ENCODE assay signal across 2 cellular contexts in the genomic region with DNA sequence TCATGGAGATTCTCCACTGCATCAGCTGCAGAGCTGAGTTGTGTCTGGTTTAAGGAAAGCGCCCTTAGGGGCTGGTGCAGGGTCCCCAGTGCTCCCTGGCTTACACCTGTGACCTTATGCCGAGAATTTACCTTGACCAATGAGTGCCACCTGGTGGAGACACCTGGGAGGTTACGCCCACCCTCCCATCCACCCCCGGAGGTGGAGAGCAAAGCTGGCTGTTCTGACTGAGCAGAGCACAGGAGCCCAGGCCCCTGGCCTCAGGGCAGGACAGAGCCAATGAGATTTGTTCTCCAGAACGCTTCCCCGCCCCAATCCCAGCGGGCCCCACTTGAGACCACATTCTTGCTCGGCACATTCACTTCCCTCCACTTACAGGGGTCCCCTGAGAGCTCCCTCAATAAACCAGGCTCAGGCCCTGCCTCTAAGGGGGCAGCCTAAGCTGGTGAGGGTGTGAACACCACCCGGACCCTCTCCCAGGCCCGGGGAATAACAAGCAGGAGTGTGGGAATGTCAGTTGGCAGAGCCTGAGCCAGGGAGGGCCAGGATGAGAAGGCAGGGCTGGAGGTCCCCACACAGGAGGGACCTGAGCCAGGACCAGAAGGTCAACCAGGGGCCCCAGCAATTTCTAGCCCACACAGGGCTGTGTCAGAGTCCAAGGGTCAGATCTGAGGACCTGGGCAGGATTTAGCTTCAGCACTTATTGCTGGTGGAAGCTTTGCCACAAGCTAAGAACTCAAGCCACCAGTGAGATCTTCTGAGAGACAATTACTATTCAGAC.
A peak's percentile ranks its signal among the peaks of the same experiment; 100 is the strongest.
TF ChIP-seq lines count a peak whose summit lies in the region.

No MANE protein-coding gene starts in this region.

TF ChIP-seq in HEK293, 187 proteins besides CTCF, POLR2A, EP300 and RAD21 (continued from another document):
- TF ChIP-seq GLIS1 (tag by site-specific recombination; IDR thresholded peaks at IDR 0.05) (no peak), EGR2 (tag by site-specific recombination; IDR thresholded peaks at IDR 0.05; ENCODE audit: low read depth) (peak; percentile 40; the same call in 1 of the 2 replicates), ZNF341 (tag by site-specific recombination; IDR thresholded peaks at IDR 0.05; ENCODE audit: low read depth) (peak; percentile 34; the same call in 1 of the 2 replicates), YY1 (tag by site-specific recombination; IDR thresholded peaks at IDR 0.05) (no peak), ZNF549 (tag by site-specific recombination; IDR thresholded peaks at IDR 0.05) (no peak), ZNF37A (tag by site-specific recombination; IDR thresholded peaks at IDR 0.05) (no peak), SP3 (tag by site-specific recombination; IDR thresholded peaks at IDR 0.05) (no peak), KLF8 (tag by site-specific recombination; IDR thresholded peaks at IDR 0.05) (no peak), ZNF394 (tag by site-specific recombination; IDR thresholded peaks at IDR 0.05; ENCODE audit: borderline replicate concordance) (no peak), ZNF514 (tag by site-specific recombination; IDR thresholded peaks at IDR 0.05) (no peak), ZNF654 (tag by site-specific recombination; IDR thresholded peaks at IDR 0.05; ENCODE audit: low read depth) (peak; percentile 19), ZNF138 (tag by site-specific recombination; IDR thresholded peaks at IDR 0.05; ENCODE audit: borderline replicate concordance) (no peak)
- TF ChIP-seq, protein P1, sequence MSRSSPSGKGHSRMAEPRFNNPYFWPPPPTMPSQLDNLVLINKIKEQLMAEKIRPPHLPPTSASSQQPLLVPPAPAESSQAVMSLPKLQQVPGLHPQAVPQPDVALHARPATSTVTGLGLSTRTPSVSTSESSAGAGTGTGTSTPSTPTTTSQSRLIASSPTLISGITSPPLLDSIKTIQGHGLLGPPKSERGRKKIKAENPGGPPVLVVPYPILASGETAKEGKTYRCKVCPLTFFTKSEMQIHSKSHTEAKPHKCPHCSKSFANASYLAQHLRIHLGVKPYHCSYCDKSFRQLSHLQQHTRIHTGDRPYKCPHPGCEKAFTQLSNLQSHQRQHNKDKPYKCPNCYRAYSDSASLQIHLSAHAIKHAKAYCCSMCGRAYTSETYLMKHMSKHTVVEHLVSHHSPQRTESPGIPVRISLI (tag by site-specific recombination; IDR thresholded peaks at IDR 0.05): no peak
TF ChIP-seq in HEK293: peak in this region for 3.

TF ChIP-seq in HepG2, 621 proteins besides CTCF, POLR2A, EP300 and RAD21 (continues in another document):
- TF ChIP-seq, protein P2, sequence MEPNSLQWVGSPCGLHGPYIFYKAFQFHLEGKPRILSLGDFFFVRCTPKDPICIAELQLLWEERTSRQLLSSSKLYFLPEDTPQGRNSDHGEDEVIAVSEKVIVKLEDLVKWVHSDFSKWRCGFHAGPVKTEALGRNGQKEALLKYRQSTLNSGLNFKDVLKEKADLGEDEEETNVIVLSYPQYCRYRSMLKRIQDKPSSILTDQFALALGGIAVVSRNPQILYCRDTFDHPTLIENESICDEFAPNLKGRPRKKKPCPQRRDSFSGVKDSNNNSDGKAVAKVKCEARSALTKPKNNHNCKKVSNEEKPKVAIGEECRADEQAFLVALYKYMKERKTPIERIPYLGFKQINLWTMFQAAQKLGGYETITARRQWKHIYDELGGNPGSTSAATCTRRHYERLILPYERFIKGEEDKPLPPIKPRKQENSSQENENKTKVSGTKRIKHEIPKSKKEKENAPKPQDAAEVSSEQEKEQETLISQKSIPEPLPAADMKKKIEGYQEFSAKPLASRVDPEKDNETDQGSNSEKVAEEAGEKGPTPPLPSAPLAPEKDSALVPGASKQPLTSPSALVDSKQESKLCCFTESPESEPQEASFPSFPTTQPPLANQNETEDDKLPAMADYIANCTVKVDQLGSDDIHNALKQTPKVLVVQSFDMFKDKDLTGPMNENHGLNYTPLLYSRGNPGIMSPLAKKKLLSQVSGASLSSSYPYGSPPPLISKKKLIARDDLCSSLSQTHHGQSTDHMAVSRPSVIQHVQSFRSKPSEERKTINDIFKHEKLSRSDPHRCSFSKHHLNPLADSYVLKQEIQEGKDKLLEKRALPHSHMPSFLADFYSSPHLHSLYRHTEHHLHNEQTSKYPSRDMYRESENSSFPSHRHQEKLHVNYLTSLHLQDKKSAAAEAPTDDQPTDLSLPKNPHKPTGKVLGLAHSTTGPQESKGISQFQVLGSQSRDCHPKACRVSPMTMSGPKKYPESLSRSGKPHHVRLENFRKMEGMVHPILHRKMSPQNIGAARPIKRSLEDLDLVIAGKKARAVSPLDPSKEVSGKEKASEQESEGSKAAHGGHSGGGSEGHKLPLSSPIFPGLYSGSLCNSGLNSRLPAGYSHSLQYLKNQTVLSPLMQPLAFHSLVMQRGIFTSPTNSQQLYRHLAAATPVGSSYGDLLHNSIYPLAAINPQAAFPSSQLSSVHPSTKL (CRISPR knock-in tag; IDR thresholded peaks at IDR 0.05): peak; percentile 66
- TF ChIP-seq RFXANK (CRISPR knock-in tag; IDR thresholded peaks at IDR 0.05) (no peak), NFKB2 (CRISPR knock-in tag; IDR thresholded peaks at IDR 0.05; ENCODE audit: borderline replicate concordance) (no peak), ZNF124 (CRISPR knock-in tag; IDR thresholded peaks at IDR 0.05) (no peak), ZNF782 (CRISPR knock-in tag; IDR thresholded peaks at IDR 0.05; ENCODE audit: borderline replicate concordance) (no peak), POLR2G (IDR thresholded peaks at IDR 0.05; ENCODE audit: low read depth, low read length) (no peak), ZBTB3 (CRISPR knock-in tag; IDR thresholded peaks at IDR 0.05; ENCODE audit: borderline replicate concordance, low read depth) (no peak), MXD4 (CRISPR knock-in tag; IDR thresholded peaks at IDR 0.05) (no peak), ZNF253 (CRISPR knock-in tag; IDR thresholded peaks at IDR 0.05; ENCODE audit: borderline replicate concordance) (no peak), HMG20B (CRISPR knock-in tag; conservative IDR thresholded peaks at IDR 0.05) (no peak), ZSCAN31 (CRISPR knock-in tag; IDR thresholded peaks at IDR 0.05; ENCODE audit: low read depth) (no peak), THYN1 (CRISPR knock-in tag; IDR thresholded peaks at IDR 0.05; ENCODE audit: borderline replicate concordance, low read depth) (no peak), ZNF768 (CRISPR knock-in tag; IDR thresholded peaks at IDR 0.05) (no peak), SOX5 (CRISPR knock-in tag; IDR thresholded peaks at IDR 0.05; ENCODE audit: borderline replicate concordance) (no peak), ZNF337 (CRISPR knock-in tag; IDR thresholded peaks at IDR 0.05; ENCODE audit: borderline replicate concordance, low read depth) (no peak), KDM5A (IDR thresholded peaks at IDR 0.05; ENCODE audit: borderline replicate concordance, low read length) (no peak), ZNF616 (CRISPR knock-in tag; IDR thresholded peaks at IDR 0.05; ENCODE audit: low read depth) (no peak), ZMYM2 (CRISPR knock-in tag; IDR thresholded peaks at IDR 0.05) (no peak), SOX6 (IDR thresholded peaks at IDR 0.05) (no peak), SOX6 (CRISPR knock-in tag; IDR thresholded peaks at IDR 0.05) (peak; percentile 45), FOSL2 (CRISPR knock-in tag; IDR thresholded peaks at IDR 0.05) (peak; percentile 54; the same call in 1 of the 2 replicates), GABPB1 (CRISPR knock-in tag; IDR thresholded peaks at IDR 0.05) (no peak), ZNF264 (CRISPR knock-in tag; IDR thresholded peaks at IDR 0.05) (no peak), HMG20A (CRISPR knock-in tag; IDR thresholded peaks at IDR 0.05; ENCODE audit: borderline replicate concordance) (0 out of 2 replicates have a peak, but pooled peaks have one; percentile 19), DNMT1 (CRISPR knock-in tag; IDR thresholded peaks at IDR 0.05) (no peak), MTA3 (CRISPR knock-in tag; IDR thresholded peaks at IDR 0.05) (no peak), ZFAT (CRISPR knock-in tag; conservative IDR thresholded peaks at IDR 0.05) (no peak), ARNT2 (CRISPR knock-in tag; IDR thresholded peaks at IDR 0.05; ENCODE audit: low read depth) (no peak), FOXA3 (CRISPR knock-in tag; IDR thresholded peaks at IDR 0.05) (no peak), ZBTB7B (CRISPR knock-in tag; IDR thresholded peaks at IDR 0.05) (peak; percentile 81; the same call in 1 of the 2 replicates), ATAD3A (CRISPR knock-in tag; IDR thresholded peaks at IDR 0.05) (no peak), HDAC2 (CRISPR knock-in tag; IDR thresholded peaks at IDR 0.05) (peak; percentile 38; the same call in 1 of the 2 replicates), SALL1 (CRISPR knock-in tag; IDR thresholded peaks at IDR 0.05) (peak; percentile 59), ZZZ3 (CRISPR knock-in tag; IDR thresholded peaks at IDR 0.05; ENCODE audit: borderline replicate concordance) (no peak)
- TF ChIP-seq, protein P3, sequence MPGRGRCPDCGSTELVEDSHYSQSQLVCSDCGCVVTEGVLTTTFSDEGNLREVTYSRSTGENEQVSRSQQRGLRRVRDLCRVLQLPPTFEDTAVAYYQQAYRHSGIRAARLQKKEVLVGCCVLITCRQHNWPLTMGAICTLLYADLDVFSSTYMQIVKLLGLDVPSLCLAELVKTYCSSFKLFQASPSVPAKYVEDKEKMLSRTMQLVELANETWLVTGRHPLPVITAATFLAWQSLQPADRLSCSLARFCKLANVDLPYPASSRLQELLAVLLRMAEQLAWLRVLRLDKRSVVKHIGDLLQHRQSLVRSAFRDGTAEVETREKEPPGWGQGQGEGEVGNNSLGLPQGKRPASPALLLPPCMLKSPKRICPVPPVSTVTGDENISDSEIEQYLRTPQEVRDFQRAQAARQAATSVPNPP (CRISPR knock-in tag; IDR thresholded peaks at IDR 0.05): no peak
- TF ChIP-seq, protein P4, sequence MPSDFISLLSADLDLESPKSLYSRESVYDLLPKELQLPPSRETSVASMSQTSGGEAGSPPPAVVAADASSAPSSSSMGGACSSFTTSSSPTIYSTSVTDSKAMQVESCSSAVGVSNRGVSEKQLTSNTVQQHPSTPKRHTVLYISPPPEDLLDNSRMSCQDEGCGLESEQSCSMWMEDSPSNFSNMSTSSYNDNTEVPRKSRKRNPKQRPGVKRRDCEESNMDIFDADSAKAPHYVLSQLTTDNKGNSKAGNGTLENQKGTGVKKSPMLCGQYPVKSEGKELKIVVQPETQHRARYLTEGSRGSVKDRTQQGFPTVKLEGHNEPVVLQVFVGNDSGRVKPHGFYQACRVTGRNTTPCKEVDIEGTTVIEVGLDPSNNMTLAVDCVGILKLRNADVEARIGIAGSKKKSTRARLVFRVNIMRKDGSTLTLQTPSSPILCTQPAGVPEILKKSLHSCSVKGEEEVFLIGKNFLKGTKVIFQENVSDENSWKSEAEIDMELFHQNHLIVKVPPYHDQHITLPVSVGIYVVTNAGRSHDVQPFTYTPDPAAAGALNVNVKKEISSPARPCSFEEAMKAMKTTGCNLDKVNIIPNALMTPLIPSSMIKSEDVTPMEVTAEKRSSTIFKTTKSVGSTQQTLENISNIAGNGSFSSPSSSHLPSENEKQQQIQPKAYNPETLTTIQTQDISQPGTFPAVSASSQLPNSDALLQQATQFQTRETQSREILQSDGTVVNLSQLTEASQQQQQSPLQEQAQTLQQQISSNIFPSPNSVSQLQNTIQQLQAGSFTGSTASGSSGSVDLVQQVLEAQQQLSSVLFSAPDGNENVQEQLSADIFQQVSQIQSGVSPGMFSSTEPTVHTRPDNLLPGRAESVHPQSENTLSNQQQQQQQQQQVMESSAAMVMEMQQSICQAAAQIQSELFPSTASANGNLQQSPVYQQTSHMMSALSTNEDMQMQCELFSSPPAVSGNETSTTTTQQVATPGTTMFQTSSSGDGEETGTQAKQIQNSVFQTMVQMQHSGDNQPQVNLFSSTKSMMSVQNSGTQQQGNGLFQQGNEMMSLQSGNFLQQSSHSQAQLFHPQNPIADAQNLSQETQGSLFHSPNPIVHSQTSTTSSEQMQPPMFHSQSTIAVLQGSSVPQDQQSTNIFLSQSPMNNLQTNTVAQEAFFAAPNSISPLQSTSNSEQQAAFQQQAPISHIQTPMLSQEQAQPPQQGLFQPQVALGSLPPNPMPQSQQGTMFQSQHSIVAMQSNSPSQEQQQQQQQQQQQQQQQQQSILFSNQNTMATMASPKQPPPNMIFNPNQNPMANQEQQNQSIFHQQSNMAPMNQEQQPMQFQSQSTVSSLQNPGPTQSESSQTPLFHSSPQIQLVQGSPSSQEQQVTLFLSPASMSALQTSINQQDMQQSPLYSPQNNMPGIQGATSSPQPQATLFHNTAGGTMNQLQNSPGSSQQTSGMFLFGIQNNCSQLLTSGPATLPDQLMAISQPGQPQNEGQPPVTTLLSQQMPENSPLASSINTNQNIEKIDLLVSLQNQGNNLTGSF (CRISPR knock-in tag; IDR thresholded peaks at IDR 0.05): no peak
- TF ChIP-seq, protein P5, sequence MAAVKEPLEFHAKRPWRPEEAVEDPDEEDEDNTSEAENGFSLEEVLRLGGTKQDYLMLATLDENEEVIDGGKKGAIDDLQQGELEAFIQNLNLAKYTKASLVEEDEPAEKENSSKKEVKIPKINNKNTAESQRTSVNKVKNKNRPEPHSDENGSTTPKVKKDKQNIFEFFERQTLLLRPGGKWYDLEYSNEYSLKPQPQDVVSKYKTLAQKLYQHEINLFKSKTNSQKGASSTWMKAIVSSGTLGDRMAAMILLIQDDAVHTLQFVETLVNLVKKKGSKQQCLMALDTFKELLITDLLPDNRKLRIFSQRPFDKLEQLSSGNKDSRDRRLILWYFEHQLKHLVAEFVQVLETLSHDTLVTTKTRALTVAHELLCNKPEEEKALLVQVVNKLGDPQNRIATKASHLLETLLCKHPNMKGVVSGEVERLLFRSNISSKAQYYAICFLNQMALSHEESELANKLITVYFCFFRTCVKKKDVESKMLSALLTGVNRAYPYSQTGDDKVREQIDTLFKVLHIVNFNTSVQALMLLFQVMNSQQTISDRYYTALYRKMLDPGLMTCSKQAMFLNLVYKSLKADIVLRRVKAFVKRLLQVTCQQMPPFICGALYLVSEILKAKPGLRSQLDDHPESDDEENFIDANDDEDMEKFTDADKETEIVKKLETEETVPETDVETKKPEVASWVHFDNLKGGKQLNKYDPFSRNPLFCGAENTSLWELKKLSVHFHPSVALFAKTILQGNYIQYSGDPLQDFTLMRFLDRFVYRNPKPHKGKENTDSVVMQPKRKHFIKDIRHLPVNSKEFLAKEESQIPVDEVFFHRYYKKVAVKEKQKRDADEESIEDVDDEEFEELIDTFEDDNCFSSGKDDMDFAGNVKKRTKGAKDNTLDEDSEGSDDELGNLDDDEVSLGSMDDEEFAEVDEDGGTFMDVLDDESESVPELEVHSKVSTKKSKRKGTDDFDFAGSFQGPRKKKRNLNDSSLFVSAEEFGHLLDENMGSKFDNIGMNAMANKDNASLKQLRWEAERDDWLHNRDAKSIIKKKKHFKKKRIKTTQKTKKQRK (IDR thresholded peaks at IDR 0.05; ENCODE audit: low read length): no peak
- TF ChIP-seq, protein P6, sequence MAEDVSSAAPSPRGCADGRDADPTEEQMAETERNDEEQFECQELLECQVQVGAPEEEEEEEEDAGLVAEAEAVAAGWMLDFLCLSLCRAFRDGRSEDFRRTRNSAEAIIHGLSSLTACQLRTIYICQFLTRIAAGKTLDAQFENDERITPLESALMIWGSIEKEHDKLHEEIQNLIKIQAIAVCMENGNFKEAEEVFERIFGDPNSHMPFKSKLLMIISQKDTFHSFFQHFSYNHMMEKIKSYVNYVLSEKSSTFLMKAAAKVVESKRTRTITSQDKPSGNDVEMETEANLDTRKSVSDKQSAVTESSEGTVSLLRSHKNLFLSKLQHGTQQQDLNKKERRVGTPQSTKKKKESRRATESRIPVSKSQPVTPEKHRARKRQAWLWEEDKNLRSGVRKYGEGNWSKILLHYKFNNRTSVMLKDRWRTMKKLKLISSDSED (CRISPR knock-in tag; IDR thresholded peaks at IDR 0.05): no peak
- TF ChIP-seq, protein P7, sequence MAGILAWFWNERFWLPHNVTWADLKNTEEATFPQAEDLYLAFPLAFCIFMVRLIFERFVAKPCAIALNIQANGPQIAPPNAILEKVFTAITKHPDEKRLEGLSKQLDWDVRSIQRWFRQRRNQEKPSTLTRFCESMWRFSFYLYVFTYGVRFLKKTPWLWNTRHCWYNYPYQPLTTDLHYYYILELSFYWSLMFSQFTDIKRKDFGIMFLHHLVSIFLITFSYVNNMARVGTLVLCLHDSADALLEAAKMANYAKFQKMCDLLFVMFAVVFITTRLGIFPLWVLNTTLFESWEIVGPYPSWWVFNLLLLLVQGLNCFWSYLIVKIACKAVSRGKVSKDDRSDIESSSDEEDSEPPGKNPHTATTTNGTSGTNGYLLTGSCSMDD (CRISPR knock-in tag; IDR thresholded peaks at IDR 0.05): no peak
